In genomic region chr22:50342651-50343540, GRCh38 we compare ENCODE assay signal across 1 cellular context.
TF ChIP-seq lines count a peak whose summit lies in the region.

Gene PPP6R2 (plus strand): TSS chr22:50343327. CDS start chr22:50393909, 50,582 bp downstream.

TF ChIP-seq in GM12878, 131 proteins besides CTCF, POLR2A, EP300 and RAD21 (continued from another document):
- TF ChIP-seq POLR2AphosphoS5 (IDR thresholded peaks at IDR 0.05; ENCODE audit: low read length): peak; percentile 61; the same call in 1 of the 2 replicates
- peak; percentile 91 for TF ChIP-seq LARP7 (IDR thresholded peaks at IDR 0.05)
- peak; percentile 42; the same call in 1 of the 2 replicates for TF ChIP-seq NR2C1 (IDR thresholded peaks at IDR 0.05)
- TF ChIP-seq, protein P1, sequence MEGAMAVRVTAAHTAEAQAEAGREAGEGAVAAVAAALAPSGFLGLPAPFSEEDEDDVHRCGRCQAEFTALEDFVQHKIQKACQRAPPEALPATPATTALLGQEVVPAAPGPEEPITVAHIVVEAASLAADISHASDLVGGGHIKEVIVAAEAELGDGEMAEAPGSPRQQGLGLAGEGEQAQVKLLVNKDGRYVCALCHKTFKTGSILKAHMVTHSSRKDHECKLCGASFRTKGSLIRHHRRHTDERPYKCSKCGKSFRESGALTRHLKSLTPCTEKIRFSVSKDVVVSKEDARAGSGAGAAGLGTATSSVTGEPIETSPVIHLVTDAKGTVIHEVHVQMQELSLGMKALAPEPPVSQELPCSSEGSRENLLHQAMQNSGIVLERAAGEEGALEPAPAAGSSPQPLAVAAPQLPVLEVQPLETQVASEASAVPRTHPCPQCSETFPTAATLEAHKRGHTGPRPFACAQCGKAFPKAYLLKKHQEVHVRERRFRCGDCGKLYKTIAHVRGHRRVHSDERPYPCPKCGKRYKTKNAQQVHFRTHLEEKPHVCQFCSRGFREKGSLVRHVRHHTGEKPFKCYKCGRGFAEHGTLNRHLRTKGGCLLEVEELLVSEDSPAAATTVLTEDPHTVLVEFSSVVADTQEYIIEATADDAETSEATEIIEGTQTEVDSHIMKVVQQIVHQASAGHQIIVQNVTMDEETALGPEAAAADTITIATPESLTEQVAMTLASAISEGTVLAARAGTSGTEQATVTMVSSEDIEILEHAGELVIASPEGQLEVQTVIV (IDR thresholded peaks at IDR 0.05; ENCODE audit: borderline replicate concordance, partially characterized antibody): no peak
- TF ChIP-seq MYC (IDR thresholded peaks at IDR 0.05; ENCODE audit: insufficient read depth, insufficient read length, insufficient replicate concordance, low read length, severe bottlenecking): no peak
- TF ChIP-seq BACH1 (IDR thresholded peaks at IDR 0.05; ENCODE audit: borderline replicate concordance): peak; percentile 42; the same call in 1 of the 2 replicates
- peak; percentile 39 for TF ChIP-seq MAX (IDR thresholded peaks at IDR 0.05; ENCODE audit: low read depth, low read length)
- 0 out of 2 replicates have a peak, but pooled peaks have one; percentile 35 for TF ChIP-seq POLR2AphosphoS2 (IDR thresholded peaks at IDR 0.05; ENCODE audit: low read depth, low read length)
- TF ChIP-seq, protein P2, sequence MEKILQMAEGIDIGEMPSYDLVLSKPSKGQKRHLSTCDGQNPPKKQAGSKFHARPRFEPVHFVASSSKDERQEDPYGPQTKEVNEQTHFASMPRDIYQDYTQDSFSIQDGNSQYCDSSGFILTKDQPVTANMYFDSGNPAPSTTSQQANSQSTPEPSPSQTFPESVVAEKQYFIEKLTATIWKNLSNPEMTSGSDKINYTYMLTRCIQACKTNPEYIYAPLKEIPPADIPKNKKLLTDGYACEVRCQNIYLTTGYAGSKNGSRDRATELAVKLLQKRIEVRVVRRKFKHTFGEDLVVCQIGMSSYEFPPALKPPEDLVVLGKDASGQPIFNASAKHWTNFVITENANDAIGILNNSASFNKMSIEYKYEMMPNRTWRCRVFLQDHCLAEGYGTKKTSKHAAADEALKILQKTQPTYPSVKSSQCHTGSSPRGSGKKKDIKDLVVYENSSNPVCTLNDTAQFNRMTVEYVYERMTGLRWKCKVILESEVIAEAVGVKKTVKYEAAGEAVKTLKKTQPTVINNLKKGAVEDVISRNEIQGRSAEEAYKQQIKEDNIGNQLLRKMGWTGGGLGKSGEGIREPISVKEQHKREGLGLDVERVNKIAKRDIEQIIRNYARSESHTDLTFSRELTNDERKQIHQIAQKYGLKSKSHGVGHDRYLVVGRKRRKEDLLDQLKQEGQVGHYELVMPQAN (conservative IDR thresholded peaks at IDR 0.05): peak; percentile 82
- TF ChIP-seq NFYA (IDR thresholded peaks at IDR 0.05; ENCODE audit: borderline replicate concordance, low read depth, low read length): no peak
- peak; percentile 79 for TF ChIP-seq DPF2 (IDR thresholded peaks at IDR 0.05)
- TF ChIP-seq YY1 (IDR thresholded peaks at IDR 0.05; ENCODE audit: low read depth, low read length): peak; percentile 96
- peak; percentile 66 for TF ChIP-seq GATAD2B (conservative IDR thresholded peaks at IDR 0.05; ENCODE audit: low read depth)
- 0 out of 2 replicates have a peak, but pooled peaks have one; percentile 36 for TF ChIP-seq ZNF687 (IDR thresholded peaks at IDR 0.05)
